16 cellular contexts compared by ENCODE assay signal in the genomic region with DNA sequence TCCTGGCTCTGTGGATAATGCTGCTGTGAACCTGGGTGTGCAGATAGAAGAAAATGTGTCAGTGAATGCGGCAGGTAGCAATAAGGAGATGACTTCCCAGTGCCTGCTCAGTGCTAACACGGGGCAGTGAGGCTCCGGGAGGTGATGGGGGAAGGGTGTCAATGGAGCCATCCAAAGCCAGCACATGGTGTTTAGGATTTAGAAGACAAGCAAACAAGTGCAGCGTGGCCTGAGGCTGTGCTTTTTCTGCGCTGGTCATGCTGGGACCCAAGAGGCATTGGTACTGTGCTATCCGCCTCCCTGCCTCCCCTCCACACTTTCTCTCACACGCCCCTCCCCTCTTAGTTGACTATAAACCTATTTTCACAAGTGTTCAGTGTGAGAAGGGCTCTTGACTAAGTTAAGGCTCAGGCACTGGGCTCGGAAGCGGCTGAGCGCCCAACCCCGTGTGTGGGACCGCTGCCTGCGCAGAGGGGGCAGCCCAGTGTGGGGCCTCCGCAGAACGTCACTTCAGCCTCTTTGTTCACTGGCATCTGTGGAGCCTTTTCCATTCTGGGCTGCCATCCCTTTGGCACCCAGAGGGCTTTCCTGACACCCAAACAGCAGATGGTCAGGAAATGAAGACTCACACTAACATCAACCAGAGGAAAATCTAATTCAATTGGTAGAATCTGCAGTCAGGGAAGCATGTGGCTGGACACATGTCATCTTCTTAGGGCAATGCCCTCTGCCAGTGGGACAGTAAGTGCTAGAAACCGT. TPM values are rescaled to one million over a fixed set of nuclear protein-coding genes. Genes with fewer than 3 reads are reported as not detected.
DNase-seq lines count a peak whose midpoint lies in the region; ATAC-seq and TF ChIP-seq lines count a peak whose summit lies in the region.
"Had no signal": no experiment of that assay in that cellular context is flagged by ENCODE, and none has a peak within 500 bp of the region (broad histone marks: within the 10 kb centered on the region; RNA-seq: fewer than 3 reads in every experiment).

No MANE protein-coding gene starts in this region.

- H3K4me1 ChIP-seq in upper lobe of right lung: peaks cover 3% of the 10 kb centered on the region
- H3K4me1 ChIP-seq in body of pancreas: peaks cover 9% of the 10 kb centered on the region
- H3K4me1 ChIP-seq in right atrium auricular region: peaks cover 0 to 13% of the 10 kb centered on the region in 2 donors
- H3K4me1 ChIP-seq: BE2C had no signal

- no peaks in the 10 kb centered on the region for H3K27me3 Mint-ChIP-seq in activated naive CD4-positive, alpha-beta T cell treated with anti-CD3 and anti-CD28 coated beads, Interleukin-2, amount 50 U/mL, for 24 hours
- H3K27me3 Mint-ChIP-seq in T-helper 17 cell: no peaks in the 10 kb centered on the region

- H3K36me3 Mint-ChIP-seq in activated naive CD4-positive, alpha-beta T cell treated with anti-CD3 and anti-CD28 coated beads, Interleukin-2, amount 50 U/mL, for 24 hours: no peaks in the 10 kb centered on the region
- H3K36me3 Mint-ChIP-seq in T-helper 17 cell (ENCODE audit: low read depth): no peaks in the 10 kb centered on the region

- H3K4me3 ChIP-seq in upper lobe of right lung (no peak overlapping the region), body of pancreas (no peak overlapping the region), right atrium auricular region (no peak overlapping the region)

- no peaks in the 10 kb centered on the region for H3K27me3 ChIP-seq in upper lobe of right lung
- H3K27me3 ChIP-seq in body of pancreas: no peaks in the 10 kb centered on the region
- no peaks in the 10 kb centered on the region for H3K27me3 ChIP-seq in right atrium auricular region
- H3K27me3 ChIP-seq: BE2C had no signal

- H3K9me3 Mint-ChIP-seq in activated naive CD4-positive, alpha-beta T cell treated with anti-CD3 and anti-CD28 coated beads, Interleukin-2, amount 50 U/mL, for 24 hours: no peaks in the 10 kb centered on the region

- no peak for TF ChIP-seq POLR2A in body of pancreas (IDR thresholded peaks at IDR 0.05)

- H3K4me1 Mint-ChIP-seq in activated naive CD4-positive, alpha-beta T cell treated with anti-CD3 and anti-CD28 coated beads, Interleukin-2, amount 50 U/mL, for 24 hours: peaks cover 13% of the 10 kb centered on the region
- peaks cover 12% of the 10 kb centered on the region for H3K4me1 Mint-ChIP-seq in T-helper 17 cell

- H3K9me3 ChIP-seq in T-helper 17 cell (ENCODE audit: control insufficient read depth, low read length, poor library complexity, severe bottlenecking) (no peaks in the 10 kb centered on the region), upper lobe of right lung (no peaks in the 10 kb centered on the region), body of pancreas (no peaks in the 10 kb centered on the region), right atrium auricular region (no peaks in the 10 kb centered on the region)
- H3K9me3 ChIP-seq: BE2C had no signal

- intact Hi-C loops in upper lobe of right lung (cut with DNase I) (loop anchor here (10.0 kb wide), 1 partner anchor 149 kb away; no protein-coding TSS in a partner anchor), body of pancreas (cut with DNase I) (no loop called here)

- H3K27ac ChIP-seq in upper lobe of right lung (no peak overlapping the region), body of pancreas (no peak overlapping the region), right atrium auricular region (no peak overlapping the region)

- H3K4me3 Mint-ChIP-seq in activated naive CD4-positive, alpha-beta T cell treated with anti-CD3 and anti-CD28 coated beads, Interleukin-2, amount 50 U/mL, for 24 hours: no peak overlapping the region
- H3K4me3 Mint-ChIP-seq in T-helper 17 cell: no peak overlapping the region

- no peak for TF ChIP-seq CTCF in upper lobe of right lung (IDR thresholded peaks at IDR 0.05)
- TF ChIP-seq CTCF in body of pancreas (IDR thresholded peaks at IDR 0.05): no peak
- no peak for TF ChIP-seq CTCF in right atrium auricular region (IDR thresholded peaks at IDR 0.05)

- 76 to 93% methylated on average over 8 to 15 of the region's 16 CpGs for WGBS in body of pancreas, 2 donors

- no peak for DNase-seq in activated naive CD4-positive, alpha-beta T cell (lab: John Stamatoyannopoulos, UW)
- DNase-seq in T-helper 17 cell (no peak), inferior parietal cortex (ENCODE audit: extremely low spot score) (peak; percentile 68), upper lobe of right lung (no peak), body of pancreas (no peak), right atrium auricular region (ENCODE audit: low spot score) (no peak)
- DNase-seq: BE2C; effector memory CD4-positive, alpha-beta T cell; foreskin fibroblast; islet precursor cell; KBM-7; NCI-H1436; SHP77 treated with DMSO at 0.1 percent for 48 hours had no signal

- no peaks in the 10 kb centered on the region for H3K36me3 ChIP-seq in upper lobe of right lung
- no peaks in the 10 kb centered on the region for H3K36me3 ChIP-seq in body of pancreas (replicated peaks in 1 of 2; ENCODE audit: insufficient read depth in 1 of 2, low read depth in 2 of 2)
- H3K36me3 ChIP-seq in right atrium auricular region: no peaks in the 10 kb centered on the region
- H3K36me3 ChIP-seq: BE2C had no signal

- H3K27ac Mint-ChIP-seq in activated naive CD4-positive, alpha-beta T cell treated with anti-CD3 and anti-CD28 coated beads, Interleukin-2, amount 50 U/mL, for 24 hours: peak overlapping the region; percentile 41
- H3K27ac Mint-ChIP-seq in T-helper 17 cell: peak overlapping the region; percentile 63

- ATAC-seq in T-helper 17 cell: no peak
- peak; percentile 23 for ATAC-seq in upper lobe of right lung
- ATAC-seq in body of pancreas: no peak
- no peak for ATAC-seq in HG03108 (IDR thresholded peaks at IDR 0.05; ENCODE audit: unreplicated experiment)

RNA-seq across cellular contexts. Expression of gene NINJ1, which starts 21.8 kb away (rescaled TPM):
- total RNA-seq in T-helper 17 cell (100 to 1,000 TPM; 169 to 219 TPM), upper lobe of right lung (53.2 TPM), body of pancreas (10 to 100 TPM; 32.6 to 32.9 TPM), right atrium auricular region (10 to 100 TPM; 65.5 to 89.4 TPM)

RNA-seq across cellular contexts. Expression of gene WNK2, which starts 28.0 kb away (rescaled TPM):
- not detected for total RNA-seq in T-helper 17 cell
- total RNA-seq in upper lobe of right lung: 0.35 TPM
- total RNA-seq in body of pancreas: 100 to 1,000 TPM in 1 of 2 donors, 10 to 100 TPM in 1; 85.4 to 173 TPM
- total RNA-seq in right atrium auricular region: 100 to 1,000 TPM in 1 of 2 donors, 10 to 100 TPM in 1; 61.4 to 132 TPM
- total RNA-seq: myocyte had no signal

RNA-seq across cellular contexts. Expression of gene CARD19, which starts 59.9 kb away (rescaled TPM):
- total RNA-seq in T-helper 17 cell: 10 to 100 TPM; 45.2 to 54.4 TPM
- 31.8 TPM for total RNA-seq in upper lobe of right lung
- 10 to 100 TPM in 1 of 2 donors, 1 to 10 TPM in 1; 4.3 to 20.8 TPM for total RNA-seq in body of pancreas
- 10 to 100 TPM; 21.2 to 46.8 TPM for total RNA-seq in right atrium auricular region

Comparison
In these comparisons a context has a peak if more than half of its experiments do, and no peak if none do; other contexts are left out.
1. RNA of gene WNK2, which starts 28.0 kb away (total RNA-seq): 85.4 to 173 TPM in body of pancreas and 61.4 to 132 TPM in right atrium auricular region; 0.35 TPM in upper lobe of right lung (single experiment) and not detected in T-helper 17 cell; every median in the first group is over 10 times any median in the second.